ENCODE assay signal across 1 cellular context in genomic region chr2:172931256-172931894, GRCh38.
TF ChIP-seq lines count a peak whose summit lies in the region.

No MANE protein-coding gene starts in this region.

TF ChIP-seq in H1, 55 proteins besides CTCF, POLR2A, EP300 and RAD21:
- TF ChIP-seq TBP (IDR thresholded peaks at IDR 0.05; ENCODE audit: low read depth, low read length) (no peak), CBX8 (IDR thresholded peaks at IDR 0.05; ENCODE audit: borderline replicate concordance, low read depth, low read length) (no peak)
TF ChIP-seq in H1: peak in this region for 0.
